In the genomic region with DNA sequence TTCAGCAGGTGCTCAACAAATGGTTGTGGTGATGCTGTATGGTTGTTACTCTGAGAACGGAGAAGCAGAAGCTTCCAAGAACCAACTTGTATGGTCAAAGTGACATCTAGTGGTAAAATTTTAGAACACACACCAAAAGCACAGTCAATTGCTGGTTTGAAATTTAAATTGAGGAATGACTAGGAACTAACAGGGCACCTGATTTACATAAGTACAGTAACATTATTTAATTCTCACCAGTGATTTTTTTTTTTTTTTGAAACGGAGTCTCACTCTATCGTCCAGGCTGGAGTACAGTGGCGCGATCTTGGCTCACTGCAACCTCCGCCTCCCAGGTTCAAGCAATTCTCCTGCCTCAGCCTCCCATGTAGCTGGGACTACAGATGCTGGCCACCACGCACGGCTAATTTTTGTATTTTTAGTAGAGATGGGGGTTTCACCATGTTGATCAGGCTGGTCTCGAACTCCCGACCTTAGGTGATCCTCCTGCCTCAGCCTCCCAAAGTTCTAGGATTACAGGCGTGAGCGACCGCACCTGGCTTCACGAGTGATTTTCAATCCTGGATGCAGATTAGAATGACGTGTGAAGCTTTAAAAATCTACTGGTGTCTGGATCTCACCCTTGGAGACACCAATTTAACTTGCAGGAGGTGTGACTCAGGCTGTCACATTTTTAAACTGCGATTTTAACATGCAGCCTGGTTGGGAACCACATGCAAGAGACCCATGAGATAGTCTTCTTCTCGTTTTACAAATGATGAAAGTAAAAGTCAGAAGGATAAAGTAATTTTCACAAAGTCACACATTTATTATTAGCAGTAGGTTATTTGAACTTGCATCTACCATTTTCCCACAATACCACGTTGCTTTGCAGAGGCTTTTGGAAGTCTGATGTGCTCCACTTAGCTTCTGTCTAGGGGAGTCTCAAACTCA, we compare ENCODE assay signal across 8 cellular contexts. TPM values are rescaled to one million over a fixed set of nuclear protein-coding genes. Genes with fewer than 3 reads are reported as not detected.
A peak's percentile ranks its signal among the peaks of the same experiment; 100 is the strongest.
DNase-seq lines count a peak whose midpoint lies in the region; ATAC-seq and TF ChIP-seq lines count a peak whose summit lies in the region.

No MANE protein-coding gene starts in this region.

- H3K4me3 ChIP-seq in fibroblast of villous mesenchyme (ENCODE audit: low read depth, low read length) = no peak overlapping the region

- peak; percentile 56 for ATAC-seq in GM18517 (IDR thresholded peaks at IDR 0.05; ENCODE audit: unreplicated experiment)
- peak; percentile 63 to 82 (median 72) for ATAC-seq in T-cell (replicated peaks in 1 of 4)
- no peak for ATAC-seq in GM21737 (IDR thresholded peaks at IDR 0.05; ENCODE audit: unreplicated experiment)

- H3K27me3 Mint-ChIP-seq in T-cell (no peaks in the 10 kb centered on the region), osteocyte (ENCODE audit: unreplicated experiment) (no peaks in the 10 kb centered on the region)

- DNase-seq in AML-193 (lab: John Stamatoyannopoulos, UW) (peak; percentile 74 to 79), NCI-H187 treated with DMSO at 0.1 percent for 48 hours (lab: John Stamatoyannopoulos, UW) (peak; percentile 53), T-cell (peak in 1 of 34 experiments; percentile 20), fibroblast of villous mesenchyme (ENCODE audit: low read depth) (peak; percentile 78), osteocyte (ENCODE audit: extremely low spot score, unreplicated experiment) (no peak), T1000 (lab: John Stamatoyannopoulos, UW) (no peak)

- H3K9me3 Mint-ChIP-seq in T-cell (no peaks in the 10 kb centered on the region), osteocyte (ENCODE audit: unreplicated experiment) (no peaks in the 10 kb centered on the region)

- H3K36me3 Mint-ChIP-seq in T-cell = no peaks in the 10 kb centered on the region
- no peaks in the 10 kb centered on the region for H3K36me3 Mint-ChIP-seq in osteocyte (ENCODE audit: unreplicated experiment)

- peaks cover 0 to 6% (median 4%) of the 10 kb centered on the region in 3 donors for H3K4me1 Mint-ChIP-seq in T-cell
- peaks cover 22% of the 10 kb centered on the region for H3K4me1 Mint-ChIP-seq in osteocyte (ENCODE audit: unreplicated experiment)

- TF ChIP-seq CTCF in fibroblast of villous mesenchyme (IDR thresholded peaks at IDR 0.05; ENCODE audit: insufficient read depth, low read depth, low read length) = peak; percentile 74
- peak; percentile 80 for TF ChIP-seq CTCF in osteocyte (IDR thresholded peaks at IDR 0.05)

- POLR2A ChIA-PET in T-cell (lab: Charles Lee) = interaction anchor here (0.6 to 0.7 kb wide), 6 partner anchors 18 to 413 kb away, joined by 3 to 4 read pairs (median 3); no protein-coding TSS in a partner anchor

- CTCF ChIA-PET in T-cell (lab: Charles Lee) = interaction anchor here (0.5 to 5.0 kb wide), 17 partner anchors 7 to 956 kb away, joined by 3 to 83 read pairs (median 3); partner anchors contain the start of genes NUMB (in 1 of the 2) and RIOX1 (in 1 of the 2)

- H3K4me3 Mint-ChIP-seq in T-cell (no peak overlapping the region), osteocyte (ENCODE audit: unreplicated experiment) (no peak overlapping the region)

- H3K27ac Mint-ChIP-seq in T-cell (no peak overlapping the region), osteocyte (ENCODE audit: unreplicated experiment) (no peak overlapping the region)

RNA-seq across cellular contexts. Expression of gene NUMB, which starts 14.1 kb away (rescaled TPM):
- total RNA-seq in T-cell (10 to 100 TPM; 45.1 to 52.6 (median 49.1) TPM), fibroblast of villous mesenchyme (35.1 and 35.4 TPM in 2 replicates), osteocyte (72.7 and 73.7 TPM in 2 replicates)

RNA-seq across cellular contexts. Expression of gene RIOX1, which starts 18.3 kb away (rescaled TPM):
- 10 to 100 TPM; 23.5 to 38.6 (median 35.2) TPM for total RNA-seq in T-cell
- 19.9 and 20.0 TPM in 2 replicates for total RNA-seq in fibroblast of villous mesenchyme
- total RNA-seq in osteocyte = 14.8 and 16.3 TPM in 2 replicates

Comparison
In these comparisons a context has a peak if more than half of its experiments do, and no peak if none do; other contexts are left out.
1. DNase-seq: peak in AML-193 (2 of 2), NCI-H187 treated with DMSO at 0.1 percent for 48 hours (single experiment) and fibroblast of villous mesenchyme (single experiment); none in osteocyte (single experiment) and T1000 (single experiment).